10 cellular contexts compared by ENCODE assay signal in genomic region chr1:169163059-169163458, GRCh38. TPM values are rescaled to one million over a fixed set of nuclear protein-coding genes. Genes with fewer than 3 reads are reported as not detected.
DNase-seq lines count a peak whose midpoint lies in the region; ATAC-seq and TF ChIP-seq lines count a peak whose summit lies in the region.
"Had no signal": no experiment of that assay in that cellular context is flagged by ENCODE, and none has a peak within 500 bp of the region (broad histone marks: within the 10 kb centered on the region; RNA-seq: fewer than 3 reads in every experiment).

No MANE protein-coding gene starts in this region.

- peak; percentile 95 to 98 for ATAC-seq in activated CD4-positive, CD25-positive, alpha-beta regulatory T cell treated with anti-CD3 and anti-CD28 coated beads, Interleukin-2, amount 50 U/mL, for 24 hours
- ATAC-seq in GM19463 (IDR thresholded peaks at IDR 0.05; ENCODE audit: unreplicated experiment), result peak; percentile 48
- peak; percentile 76 for ATAC-seq in PC-3
- ATAC-seq in GM18873 (IDR thresholded peaks at IDR 0.05; ENCODE audit: low FRiP score, unreplicated experiment), result no peak
- ATAC-seq in GM21423 (IDR thresholded peaks at IDR 0.05; ENCODE audit: unreplicated experiment), result no peak

- H2AFZ ChIP-seq in PC-3 (ENCODE audit: low read length), result no peak overlapping the region

- no peaks in the 10 kb centered on the region for H3K27me3 ChIP-seq in PC-3 (ENCODE audit: low read length)

- no peaks in the 10 kb centered on the region for H3K9me3 ChIP-seq in PC-3 (ENCODE audit: low read length)

- no TSS peak for BruUV-seq in PC-3 (replicated peaks; lab: Mats Ljungman, UMichigan)

- 0 out of 2 replicates have a peak overlapping the region, but pooled peaks have one; percentile 5 for H3K9ac ChIP-seq in PC-3 (ENCODE audit: low read length)

- no peaks in the 10 kb centered on the region for H3K36me3 ChIP-seq in PC-3 (ENCODE audit: low read depth, low read length)

- no peak for TF ChIP-seq CTCF in PC-3 (conservative IDR thresholded peaks at IDR 0.05; ENCODE audit: low read depth, low read length)

- H3K4me2 ChIP-seq in PC-3 (ENCODE audit: low read length), result peak overlapping the region; percentile 75

- CTCF ChIA-PET in PC-3 (lab: Charles Lee), result no interaction called here

- intact Hi-C loops in PC-3 (cut with micrococcal nuclease), result loop anchor here (2.0 kb wide), 2 partner anchors 56 to 78 kb away; partner anchors contain the start of gene ATP1B1

- POLR2A ChIA-PET in PC-3 (lab: Charles Lee; ENCODE audit: unreplicated experiment), result no interaction called here

- H3K79me2 ChIP-seq in PC-3 (ENCODE audit: low read length), result no peaks in the 10 kb centered on the region

- peak overlapping the region; percentile 70 for H3K27ac ChIP-seq in PC-3 (ENCODE audit: low read length)

- H3K9me2 ChIP-seq in PC-3 (replicated peaks; ENCODE audit: low read length), result no peaks in the 10 kb centered on the region

- no peak for DNase-seq in activated CD4-positive, CD25-positive, alpha-beta regulatory T cell treated with anti-CD3 and anti-CD28 coated beads, Interleukin-2, amount 50 U/mL, for 72 hours
- DNase-seq in PC-3 (peak; percentile 92), foreskin melanocyte (peak; percentile 69), NCI-H1092 treated with DMSO at 0.1 percent for 48 hours (lab: John Stamatoyannopoulos, UW) (no peak)
- DNase-seq: DMS79, NCI-H2081 treated with DMSO at 0.1 percent for 48 hours had no signal

- peaks cover 32% of the 10 kb centered on the region for H3K4me1 ChIP-seq in PC-3 (ENCODE audit: insufficient read depth, low read length)

- no peaks in the 10 kb centered on the region for H4K20me1 ChIP-seq in PC-3 (ENCODE audit: low read length)

- H3K4me3 ChIP-seq in PC-3 (ENCODE audit: low read length), result peak overlapping the region; percentile 37; the same call in 1 of the 2 replicates

- peaks cover 3% of the 10 kb centered on the region for H3F3A ChIP-seq in PC-3 (ENCODE audit: low read length, unreplicated experiment)

RNA-seq across cellular contexts. Expression of gene ATP1B1, which starts 56.6 kb away (rescaled TPM):
- 68.7 and 76.6 TPM in 2 replicates for total RNA-seq in PC-3 (2014; rRNA removed)

Comparison
In these comparisons a context has a peak if more than half of its experiments do, and no peak if none do; other contexts are left out.
1. ATAC-seq: peak in activated CD4-positive, CD25-positive, alpha-beta regulatory T cell treated with anti-CD3 and anti-CD28 coated beads, Interleukin-2, amount 50 U/mL, for 24 hours (2 of 2), GM19463 (single experiment) and PC-3 (single experiment); none in GM18873 (single experiment) and GM21423 (single experiment).
2. DNase-seq: peak in PC-3 (single experiment) and foreskin melanocyte (single experiment); none in activated CD4-positive, CD25-positive, alpha-beta regulatory T cell treated with anti-CD3 and anti-CD28 coated beads, Interleukin-2, amount 50 U/mL, for 72 hours (single experiment) and NCI-H1092 treated with DMSO at 0.1 percent for 48 hours (single experiment).